Comparison of ENCODE assay signal across 1 cellular context in genomic region chr6:139480356-139480833, GRCh38.
TF ChIP-seq lines count a peak whose summit lies in the region.

No MANE protein-coding gene starts in this region.

TF ChIP-seq in HepG2, 621 proteins besides CTCF, POLR2A, EP300 and RAD21 (continued from another document):
- peak; percentile 86 for TF ChIP-seq ZFP36L1 (CRISPR knock-in tag; IDR thresholded peaks at IDR 0.05)
- no peak for TF ChIP-seq ZHX2 (IDR thresholded peaks at IDR 0.05; ENCODE audit: low read depth)
- TF ChIP-seq ZHX2 (CRISPR knock-in tag; IDR thresholded peaks at IDR 0.05; ENCODE audit: borderline replicate concordance) = no peak
- no peak for TF ChIP-seq MXI1 (IDR thresholded peaks at IDR 0.05; ENCODE audit: borderline replicate concordance, low read depth, low read length)
- TF ChIP-seq ATF3 (CRISPR knock-in tag; IDR thresholded peaks at IDR 0.05) = peak; percentile 85
- peak; percentile 47 for TF ChIP-seq ZFY (CRISPR knock-in tag; IDR thresholded peaks at IDR 0.05)
- TF ChIP-seq CERS6 (CRISPR knock-in tag; IDR thresholded peaks at IDR 0.05) = no peak
- TF ChIP-seq ZNF496 (CRISPR knock-in tag; IDR thresholded peaks at IDR 0.05; ENCODE audit: insufficient replicate concordance) = no peak
- TF ChIP-seq ZSCAN31 (CRISPR knock-in tag; IDR thresholded peaks at IDR 0.05; ENCODE audit: low read depth) = peak; percentile 47
- no peak for TF ChIP-seq ZNF607 (CRISPR knock-in tag; IDR thresholded peaks at IDR 0.05; ENCODE audit: borderline replicate concordance)
- peak; percentile 87 for TF ChIP-seq HOXA3 (CRISPR knock-in tag; IDR thresholded peaks at IDR 0.05)
- no peak for TF ChIP-seq CC2D1A (CRISPR knock-in tag; IDR thresholded peaks at IDR 0.05)
- TF ChIP-seq ARID5B (CRISPR knock-in tag; IDR thresholded peaks at IDR 0.05) = peak; percentile 99
- TF ChIP-seq IRF2 (CRISPR knock-in tag; IDR thresholded peaks at IDR 0.05) = peak; percentile 92
- peak; percentile 73 for TF ChIP-seq SAP130 (CRISPR knock-in tag; IDR thresholded peaks at IDR 0.05; ENCODE audit: low read depth)
- peak; percentile 95; the same call in 1 of the 2 replicates for TF ChIP-seq ATF2 (CRISPR knock-in tag; IDR thresholded peaks at IDR 0.05)
- TF ChIP-seq HMGXB3 (CRISPR knock-in tag; IDR thresholded peaks at IDR 0.05; ENCODE audit: borderline replicate concordance) = no peak
- TF ChIP-seq ZNF616 (CRISPR knock-in tag; IDR thresholded peaks at IDR 0.05; ENCODE audit: low read depth) = no peak
- TF ChIP-seq TBX2 (CRISPR knock-in tag; IDR thresholded peaks at IDR 0.05; ENCODE audit: borderline replicate concordance) = peak; percentile 91
- TF ChIP-seq ZNF572 (CRISPR knock-in tag; IDR thresholded peaks at IDR 0.05) = no peak
- peak; percentile 97 for TF ChIP-seq HDAC2 (CRISPR knock-in tag; IDR thresholded peaks at IDR 0.05)
- TF ChIP-seq SP140L (CRISPR knock-in tag; IDR thresholded peaks at IDR 0.05; ENCODE audit: borderline replicate concordance) = peak; percentile 91; the same call in 1 of the 2 replicates
- TF ChIP-seq ZFAT (CRISPR knock-in tag; conservative IDR thresholded peaks at IDR 0.05) = no peak
- TF ChIP-seq RXRB (CRISPR knock-in tag; IDR thresholded peaks at IDR 0.05; ENCODE audit: borderline replicate concordance) = peak; percentile 94
- TF ChIP-seq ZNF318 (CRISPR knock-in tag; IDR thresholded peaks at IDR 0.05) = no peak
- TF ChIP-seq TSC22D2 (CRISPR knock-in tag; IDR thresholded peaks at IDR 0.05; ENCODE audit: borderline replicate concordance) = peak; percentile 75; the same call in 1 of the 2 replicates
